26 cellular contexts compared by ENCODE assay signal in the genomic region with DNA sequence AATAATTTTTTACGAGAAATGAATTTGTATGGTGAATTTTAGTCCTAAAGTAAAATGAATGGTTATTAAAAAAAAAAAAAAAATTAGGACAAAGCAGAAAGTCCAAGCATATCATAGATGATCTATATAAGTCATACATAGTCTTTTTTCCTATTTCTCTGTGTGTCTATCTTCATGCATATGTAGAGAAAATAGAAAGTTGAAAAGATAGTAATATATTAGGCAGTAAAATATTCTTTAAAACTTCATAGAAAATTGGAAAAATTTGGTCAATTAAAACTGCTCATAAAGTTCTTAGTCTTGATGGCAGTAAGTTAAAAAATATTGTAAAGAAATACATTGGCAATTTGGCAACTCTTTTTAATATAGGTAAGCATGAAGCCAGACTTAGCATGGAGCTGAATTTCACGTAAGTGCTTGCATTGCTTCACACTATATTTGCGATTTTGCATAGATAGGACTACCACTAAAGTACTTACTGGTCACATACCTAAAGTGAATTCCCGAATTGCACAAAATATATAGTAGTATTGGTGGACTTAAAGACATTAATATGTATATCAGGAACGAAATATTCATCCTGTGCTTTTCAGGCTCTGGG.
DNase-seq lines count a peak whose midpoint lies in the region; ATAC-seq, FAIRE-seq and TF ChIP-seq lines count a peak whose summit lies in the region.
"Had no signal": no experiment of that assay in that cellular context is flagged by ENCODE, and none has a peak within 500 bp of the region (broad histone marks: within the 10 kb centered on the region; RNA-seq: fewer than 3 reads in every experiment).

No MANE protein-coding gene starts in this region.

- H3K27me3 ChIP-seq in GM23338 (ENCODE audit: insufficient read depth) (no peaks in the 10 kb centered on the region), K562 (ENCODE audit: control insufficient read depth in 2 of 2, insufficient read depth in 2 of 2, low read length in 2 of 2) (no peaks in the 10 kb centered on the region), mesendoderm (ENCODE audit: insufficient read depth, low read length, poor library complexity) (no peaks in the 10 kb centered on the region)
- H3K27me3 ChIP-seq: BE2C, BLaER1 had no signal

- no peak overlapping the region for H2BK15ac ChIP-seq in mesendoderm (replicated peaks; ENCODE audit: low read depth)

- H3K27ac ChIP-seq in GM23338 (ENCODE audit: low read depth), result no peak overlapping the region
- no peak overlapping the region for H3K27ac ChIP-seq in K562 (ENCODE audit: extremely low read depth, low read depth, low read length)
- H3K27ac ChIP-seq in mesendoderm (ENCODE audit: low read depth, low read length), result no peak overlapping the region
- H3K27ac ChIP-seq: BLaER1 had no signal

- H3K9me1 ChIP-seq in K562 (ENCODE audit: control insufficient read depth, insufficient read depth, low read length), result no peaks in the 10 kb centered on the region

- no peak overlapping the region for H2BK5ac ChIP-seq in mesendoderm (ENCODE audit: low read length)

- H3K18ac ChIP-seq in mesendoderm (ENCODE audit: low read length), result no peak overlapping the region

- no peak overlapping the region for H2AK5ac ChIP-seq in mesendoderm (ENCODE audit: low read length)

- TF ChIP-seq CTCF in GM23338 (conservative IDR thresholded peaks at IDR 0.05; ENCODE audit: low read depth in 2 of 2) (no peak), K562 (IDR thresholded peaks at IDR 0.05 in 2 of 3, conservative IDR thresholded peaks at IDR 0.05 in 1 of 3; ENCODE audit: insufficient read depth in 2 of 3, low read depth in 1 of 3, low read length in 3 of 3) (no peak)

- H3K23ac ChIP-seq in mesendoderm (ENCODE audit: low read length), result no peak overlapping the region

- H3K36me3 Mint-ChIP-seq in GM23338 (ENCODE audit: low read depth), result peaks cover 64% of the 10 kb centered on the region
- no peaks in the 10 kb centered on the region for H3K36me3 Mint-ChIP-seq in activated T-helper 2 cell treated with anti-CD3 and anti-CD28 coated beads, Interferon-gamma antibody, Interleukin-2, Interleukin-4, amounts not matched to agents 10 μg/mL and 5 μg/mL and 100 μg/mL, durations not matched to agents 14 hours and 24 hours and 36 hours (ENCODE audit: low read depth)
- H3K36me3 Mint-ChIP-seq: CD14-positive monocyte; CD4-positive, alpha-beta memory T cell; CD4-positive, CD25-positive, alpha-beta regulatory T cell; CD8-positive, alpha-beta memory T cell had no signal

- H3K56ac ChIP-seq in mesendoderm (ENCODE audit: low read length), result no peak overlapping the region

- H3K36me3 ChIP-seq in GM23338 (ENCODE audit: insufficient read depth) (peaks cover 32% of the 10 kb centered on the region), K562 (ENCODE audit: control insufficient read depth, insufficient read depth, low read length) (no peaks in the 10 kb centered on the region), mesendoderm (ENCODE audit: control insufficient read depth, insufficient read depth, low read length) (no peaks in the 10 kb centered on the region)
- H3K36me3 ChIP-seq: BE2C, BLaER1 had no signal

- H4K20me1 ChIP-seq in GM23338 (replicated peaks; ENCODE audit: insufficient read depth), result no peaks in the 10 kb centered on the region
- H4K20me1 ChIP-seq in K562 (replicated peaks; ENCODE audit: control insufficient read depth, insufficient read depth, low read length), result no peaks in the 10 kb centered on the region
- H4K20me1 ChIP-seq: BLaER1 had no signal

- no peaks in the 10 kb centered on the region for H3K79me1 ChIP-seq in mesendoderm (ENCODE audit: low read length)

- H4K5ac ChIP-seq in mesendoderm (ENCODE audit: low read length), result no peak overlapping the region

- H3K4me1 Mint-ChIP-seq in GM23338, result no peaks in the 10 kb centered on the region
- no peaks in the 10 kb centered on the region for H3K4me1 Mint-ChIP-seq in activated T-helper 2 cell treated with anti-CD3 and anti-CD28 coated beads, Interferon-gamma antibody, Interleukin-2, Interleukin-4, amounts not matched to agents 10 μg/mL and 5 μg/mL and 100 μg/mL, durations not matched to agents 14 hours and 24 hours and 36 hours (ENCODE audit: low read depth)
- H3K4me1 Mint-ChIP-seq: CD14-positive monocyte; CD4-positive, alpha-beta memory T cell; CD4-positive, CD25-positive, alpha-beta regulatory T cell; CD8-positive, alpha-beta memory T cell had no signal

- peaks cover 90% of the 10 kb centered on the region for H3K9me3 Mint-ChIP-seq in GM23338
- peaks cover 24% of the 10 kb centered on the region for H3K9me3 Mint-ChIP-seq in activated T-helper 2 cell treated with anti-CD3 and anti-CD28 coated beads, Interferon-gamma antibody, Interleukin-2, Interleukin-4, amounts not matched to agents 10 μg/mL and 5 μg/mL and 100 μg/mL, durations not matched to agents 14 hours and 24 hours and 36 hours

- no TSS peak for BruUV-seq in K562 (replicated peaks; lab: Mats Ljungman, UMichigan)

- POLR2A ChIA-PET in K562 (lab: Yijun Ruan, JAX), result interaction anchor here (0.6 kb wide), 1 partner anchor 138 kb away, joined by 3 read pairs; no protein-coding TSS in a partner anchor

- H3K79me2 ChIP-seq in GM23338 (replicated peaks; ENCODE audit: insufficient read depth), result no peaks in the 10 kb centered on the region
- no peaks in the 10 kb centered on the region for H3K79me2 ChIP-seq in K562 (ENCODE audit: control insufficient read depth, insufficient read depth, low read length)
- no peaks in the 10 kb centered on the region for H3K79me2 ChIP-seq in mesendoderm (ENCODE audit: control insufficient read depth, insufficient read depth, low read length)

- H3F3A ChIP-seq in GM23338 (replicated peaks; ENCODE audit: low read depth), result no peaks in the 10 kb centered on the region

- no peak for TF ChIP-seq POLR2A in K562 (conservative IDR thresholded peaks at IDR 0.05)

- H3K9me2 ChIP-seq in GM23338 (ENCODE audit: insufficient read depth), result 0 out of 2 replicates have a peak, but pooled peaks cover 2% of the 10 kb centered on the region

- no peak for ATAC-seq in GM23338
- ATAC-seq in K562, result no peak

- H3K4me3 ChIP-seq in GM23338, result no peak overlapping the region
- no peak overlapping the region for H3K4me3 ChIP-seq in K562
- no peak overlapping the region for H3K4me3 ChIP-seq in mesendoderm (ENCODE audit: low read length)
- H3K4me3 ChIP-seq: BLaER1 had no signal

- no peak overlapping the region for H4K8ac ChIP-seq in mesendoderm (ENCODE audit: low read depth, low read length)

- intact Hi-C loops in K562 (cut with micrococcal nuclease), result no loop called here
- intact Hi-C loops in activated T-helper 2 cell treated with anti-CD3 and anti-CD28 coated beads, Interferon-gamma antibody, Interleukin-2, Interleukin-4, amounts not matched to agents 10 μg/mL and 5 μg/mL and 100 μg/mL, durations not matched to agents 14 hours and 24 hours and 36 hours (cut with micrococcal nuclease), result no loop called here

- FAIRE-seq in G401.6 (lab: Jason Lieb, UNC), result peak; percentile 51
- peak; percentile 51 for FAIRE-seq in K562 (lab: Jason Lieb, UNC)
- FAIRE-seq: A204.1, GM12891, GM19239 had no signal

- no peak overlapping the region for H3K9ac ChIP-seq in K562 (ENCODE audit: insufficient read depth in 1 of 2, low read depth in 2 of 2, low read length in 2 of 2)
- H3K9ac ChIP-seq in mesendoderm (ENCODE audit: low read length), result no peak overlapping the region
- H3K9ac ChIP-seq: BLaER1 had no signal

- in situ Hi-C loops in K562 (cut with MboI), result no loop called here

- no peak overlapping the region for H3K27ac Mint-ChIP-seq in GM23338
- H3K27ac Mint-ChIP-seq in activated T-helper 2 cell treated with anti-CD3 and anti-CD28 coated beads, Interferon-gamma antibody, Interleukin-2, Interleukin-4, amounts not matched to agents 10 μg/mL and 5 μg/mL and 100 μg/mL, durations not matched to agents 14 hours and 24 hours and 36 hours, result no peak overlapping the region
- H3K27ac Mint-ChIP-seq: CD14-positive monocyte; CD4-positive, alpha-beta memory T cell; CD4-positive, CD25-positive, alpha-beta regulatory T cell; CD8-positive, alpha-beta memory T cell had no signal

- WGBS in K562 (ENCODE audit: insufficient coverage, low coverage, missing lambda C conversion rate), result 19% methylated on average over 5 of the region's 5 CpGs
- 100% methylated on average over 1 of the region's 5 CpGs for WGBS in mesendoderm (ENCODE audit: extremely low coverage, insufficient coverage, low lambda C conversion rate)

- DNase-seq in GM23338 (ENCODE audit: low spot score) (peak; percentile 6), K562 (ENCODE audit: extremely low read depth in 1 of 4, low spot score in 3 of 4) (no peak), mesendoderm (peak; percentile 20), germinal center (ENCODE audit: low spot score) (no peak), SW480 (ENCODE audit: low spot score) (no peak)
- no peak for DNase-seq in activated T-helper 2 cell treated with anti-CD3 and anti-CD28 coated beads, Interferon-gamma antibody, Interleukin-2, Interleukin-4, amounts not matched to agents 10 μg/mL and 5 μg/mL and 100 μg/mL, durations not matched to agents 14 hours and 24 hours and 36 hours (ENCODE audit: low spot score)
- DNase-seq: 8988T; ACHN; BE2C; C1 segment of cervical spinal cord; CD4-positive, alpha-beta memory T cell; CD4-positive, CD25-positive, alpha-beta regulatory T cell; CD8-positive, alpha-beta memory T cell; COR-L47; DMS 273 treated with DMSO at 0.1 percent for 48 hours; DMS153; DMS79; DND-41; EL; GF-D8 had no signal

- no peak overlapping the region for H3K4ac ChIP-seq in mesendoderm (ENCODE audit: low read depth, low read length)

- H2BK120ac ChIP-seq in mesendoderm (ENCODE audit: low read depth, low read length), result no peak overlapping the region

- no peak for TF ChIP-seq RAD21 in K562 (CRISPR knock-in tag; conservative IDR thresholded peaks at IDR 0.05 in 1 of 2, IDR thresholded peaks at IDR 0.05 in 1 of 2)

- H3K27me3 Mint-ChIP-seq in GM23338 (ENCODE audit: insufficient read depth, low read depth, poor library complexity), result peaks cover 2% of the 10 kb centered on the region
- no peaks in the 10 kb centered on the region for H3K27me3 Mint-ChIP-seq in activated T-helper 2 cell treated with anti-CD3 and anti-CD28 coated beads, Interferon-gamma antibody, Interleukin-2, Interleukin-4, amounts not matched to agents 10 μg/mL and 5 μg/mL and 100 μg/mL, durations not matched to agents 14 hours and 24 hours and 36 hours (ENCODE audit: low read depth)
- H3K27me3 Mint-ChIP-seq: CD4-positive, alpha-beta memory T cell; CD4-positive, CD25-positive, alpha-beta regulatory T cell; CD8-positive, alpha-beta memory T cell had no signal

- no peak overlapping the region for H3K4me3 Mint-ChIP-seq in GM23338
- H3K4me3 Mint-ChIP-seq in activated T-helper 2 cell treated with anti-CD3 and anti-CD28 coated beads, Interferon-gamma antibody, Interleukin-2, Interleukin-4, amounts not matched to agents 10 μg/mL and 5 μg/mL and 100 μg/mL, durations not matched to agents 14 hours and 24 hours and 36 hours (ENCODE audit: low read depth), result no peak overlapping the region
- H3K4me3 Mint-ChIP-seq: CD14-positive monocyte; CD4-positive, alpha-beta memory T cell; CD4-positive, CD25-positive, alpha-beta regulatory T cell; CD8-positive, alpha-beta memory T cell had no signal

- H3K9me3 ChIP-seq in K562 (replicated peaks; ENCODE audit: control insufficient read depth, insufficient read depth, low read depth, low read length), result peaks cover 5% of the 10 kb centered on the region; the same call in 1 of the 2 replicates
- H3K9me3 ChIP-seq: BE2C had no signal

- no peak overlapping the region for H2AFZ ChIP-seq in GM23338
- H2AFZ ChIP-seq in K562 (ENCODE audit: low read depth, low read length), result no peak overlapping the region

- no peak overlapping the region for H3K4me2 ChIP-seq in GM23338
- H3K4me2 ChIP-seq in K562 (ENCODE audit: insufficient read depth, low read length), result no peak overlapping the region
- no peak overlapping the region for H3K4me2 ChIP-seq in mesendoderm (ENCODE audit: low read length)
- H3K4me2 ChIP-seq: BLaER1 had no signal

- H3K4me1 ChIP-seq in GM23338 (ENCODE audit: insufficient read depth) (no peaks in the 10 kb centered on the region), K562 (replicated peaks in 1 of 2; ENCODE audit: control insufficient read depth in 2 of 2, insufficient read depth in 2 of 2, low read length in 2 of 2) (peaks cover 0 to 4% of the 10 kb centered on the region in 2 experiments; a peak in 2 of 5 replicates), mesendoderm (ENCODE audit: control insufficient read depth, low read depth, low read length) (no peaks in the 10 kb centered on the region)
- H3K4me1 ChIP-seq: BE2C had no signal

- CTCF ChIA-PET in K562 (lab: Yijun Ruan, JAX; ENCODE audit: low intra/inter-chr PET ratio), result no interaction called here

- no peak for TF ChIP-seq EP300 in K562 (IDR thresholded peaks at IDR 0.05; ENCODE audit: low read length)

Comparison
In these comparisons a context has a peak if more than half of its experiments do, and no peak if none do; other contexts are left out.
1. DNase-seq: peak in GM23338 (single experiment) and mesendoderm (single experiment); none in K562 (0 of 4), germinal center (single experiment), SW480 (single experiment) and activated T-helper 2 cell treated with anti-CD3 and anti-CD28 coated beads, Interferon-gamma antibody, Interleukin-2, Interleukin-4, amounts not matched to agents 10 μg/mL and 5 μg/mL and 100 μg/mL, durations not matched to agents 14 hours and 24 hours and 36 hours (single experiment).